18 cellular contexts compared by ENCODE assay signal in the genomic region with DNA sequence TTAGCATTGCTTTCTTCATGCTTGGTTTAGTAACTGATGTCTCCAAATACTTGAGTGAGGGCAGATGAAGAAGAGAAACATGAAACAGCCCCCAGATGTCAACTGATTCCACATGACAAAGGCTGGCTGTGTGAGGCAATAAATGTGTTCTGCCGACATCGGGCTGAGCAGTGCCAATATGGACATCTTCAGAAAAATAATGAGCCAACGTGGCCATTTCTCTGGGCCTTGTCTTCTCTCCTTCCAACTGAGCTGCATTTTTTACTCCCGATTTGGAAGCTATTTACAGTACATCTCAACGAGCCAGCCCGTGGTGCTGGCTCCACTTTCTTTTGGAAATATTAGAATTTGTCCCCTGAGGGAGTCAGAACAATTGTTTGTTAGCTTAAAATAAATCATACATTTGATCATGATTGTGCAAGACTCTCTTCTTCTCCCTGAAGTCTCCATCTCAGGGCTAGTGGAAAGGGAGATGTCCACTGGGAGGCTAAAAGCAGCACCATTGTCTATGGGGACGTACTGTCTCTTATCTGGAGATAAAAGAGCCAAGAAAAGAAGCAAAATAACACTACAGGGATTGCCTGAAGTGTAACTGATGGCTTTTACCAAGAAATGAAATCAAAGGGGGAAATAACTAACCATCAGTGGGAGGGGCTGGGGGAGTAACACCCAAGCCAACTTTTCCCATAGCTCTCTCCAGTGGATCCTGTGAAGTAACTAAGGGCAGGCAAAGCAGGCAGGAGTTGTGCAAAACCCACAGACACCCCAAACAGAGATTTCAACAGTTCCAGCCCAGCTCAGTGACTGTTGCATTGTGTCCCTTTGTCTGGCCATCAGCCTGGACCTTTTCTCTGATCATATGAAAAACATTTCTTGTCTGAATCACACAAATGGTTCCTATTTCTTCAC.
DNase-seq lines count a peak whose midpoint lies in the region; ATAC-seq and TF ChIP-seq lines count a peak whose summit lies in the region.
"Had no signal": no experiment of that assay in that cellular context is flagged by ENCODE, and none has a peak within 500 bp of the region (broad histone marks: within the 10 kb centered on the region; RNA-seq: fewer than 3 reads in every experiment).

No MANE protein-coding gene starts in this region.

- H3K4me1 ChIP-seq in heart right ventricle: peaks cover 0 to 16% (median 2%) of the 10 kb centered on the region in 9 donors
- H3K4me1 ChIP-seq: pancreas had no signal

- H3K27me3 ChIP-seq in heart right ventricle: no peaks in the 10 kb centered on the region
- H3K27me3 ChIP-seq: pancreas had no signal

- intact Hi-C loops in heart right ventricle (cut with DNase I): no loop called here

- H3K9me3 ChIP-seq in heart right ventricle: no peaks in the 10 kb centered on the region
- H3K9me3 ChIP-seq: pancreas had no signal

- no peak for TF ChIP-seq CTCF in AG10803 (conservative IDR thresholded peaks at IDR 0.05; ENCODE audit: low read length)
- TF ChIP-seq CTCF in heart right ventricle (IDR thresholded peaks at IDR 0.05): no peak

- no peaks in the 10 kb centered on the region for H3K36me3 ChIP-seq in heart right ventricle
- H3K36me3 ChIP-seq: pancreas had no signal

- peak overlapping the region in 4 of 10 donors; percentile 11 to 23 (median 16) for H3K27ac ChIP-seq in heart right ventricle
- H3K27ac ChIP-seq: HL-60, pancreas had no signal

- DNase-seq in AG10803 (ENCODE audit: low read depth) (peak; percentile 87), OCI-M1 (lab: John Stamatoyannopoulos, UW) (peak; percentile 55), heart right ventricle (no peak), retina (peak; percentile 8), SIG-M5 (lab: John Stamatoyannopoulos, UW) (no peak), RPMI8226 (no peak)
- no peak for DNase-seq in activated CD4-positive, alpha-beta T cell treated with anti-CD3 and anti-CD28 coated beads for 1 hour
- DNase-seq: activated CD4-positive, alpha-beta T cell treated with anti-CD3 and anti-CD28 coated beads for 48 hours; activated naive CD8-positive, alpha-beta T cell treated with anti-CD3 and anti-CD28 coated beads for 36 hours; central memory CD4-positive, alpha-beta T cell; glutamatergic neuron; KBM-7; NCI-H345; pancreas; stimulated activated naive B cell treated with anti-CD40 and anti-IgM and Interleukin-4, amounts not matched to agents 10 μg/mL and 1 μg/mL and 100 μg/mL, for 72 hours; T-helper 9 cell had no signal

- no peak overlapping the region for H3K4me3 ChIP-seq in AG10803 (ENCODE audit: low read length)
- no peak overlapping the region for H3K4me3 ChIP-seq in heart right ventricle
- H3K4me3 ChIP-seq: pancreas had no signal

- ATAC-seq in heart right ventricle (peak; percentile 54 to 92 (median 68)), HG02623 (IDR thresholded peaks at IDR 0.05; ENCODE audit: unreplicated experiment) (no peak)
- ATAC-seq: stimulated activated naive B cell treated with anti-CD40 and anti-IgM and Interleukin-4, amounts not matched to agents 10 μg/mL and 1 μg/mL and 100 μg/mL, for 72 hours had no signal

- WGBS in heart right ventricle, 2 donors: 36 to 38% methylated on average over 7 of the region's 7 CpGs

Comparison
In these comparisons a context has a peak if more than half of its experiments do, and no peak if none do; other contexts are left out.
1. DNase-seq: peak in AG10803 (single experiment), OCI-M1 (single experiment) and retina (single experiment); none in heart right ventricle (0 of 2), SIG-M5 (single experiment), activated CD4-positive, alpha-beta T cell treated with anti-CD3 and anti-CD28 coated beads for 1 hour (single experiment) and RPMI8226 (single experiment).